In the genomic region with DNA sequence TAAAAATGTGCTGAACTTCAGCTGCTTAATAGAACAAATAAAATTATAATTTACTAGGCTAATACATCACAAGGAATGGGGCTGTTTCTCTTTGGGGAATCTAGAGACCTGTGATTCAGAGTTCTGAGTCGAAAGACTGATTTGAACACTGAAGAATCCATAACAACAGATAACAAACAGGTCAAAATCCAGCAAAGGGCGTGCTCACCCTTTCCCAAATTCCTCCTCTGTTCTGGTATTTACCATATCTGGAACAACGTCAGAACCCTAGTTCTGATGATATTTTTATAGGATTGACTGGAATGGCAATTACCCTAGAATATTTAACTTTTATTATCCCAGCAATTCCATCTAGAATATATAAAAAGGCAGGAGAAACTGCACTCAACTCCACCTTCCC, we compare ENCODE assay signal across 18 cellular contexts.
DNase-seq lines count a peak whose midpoint lies in the region; ATAC-seq and TF ChIP-seq lines count a peak whose summit lies in the region.
"Had no signal": no experiment of that assay in that cellular context is flagged by ENCODE, and none has a peak within 500 bp of the region (broad histone marks: within the 10 kb centered on the region; RNA-seq: fewer than 3 reads in every experiment).

No MANE protein-coding gene starts in this region.

- intact Hi-C loops in psoas muscle (cut with DNase I), result no loop called here

- peak; percentile 42 for DNase-seq in GM04503 (ENCODE audit: low read depth)
- DNase-seq in astrocyte of the hippocampus (ENCODE audit: low read depth, low spot score), result peak; percentile 4
- no peak for DNase-seq in ureter (ENCODE audit: low spot score)
- no peak for DNase-seq in NCI-H510A treated with DMSO at 0.1 percent for 48 hours (lab: John Stamatoyannopoulos, UW)
- no peak for DNase-seq in psoas muscle
- no peak for DNase-seq in DMS79 treated with DMSO at 0.1 percent for 48 hours (lab: John Stamatoyannopoulos, UW)
- DNase-seq: ACHN; BE2C; Calu3; CD4-positive, alpha-beta memory T cell; DMS79; KG1; NCI-H1048; NCI-H1436 treated with DMSO at 0.1 percent for 48 hours; NCI-H2227 treated with DMSO at 0.1 percent for 48 hours; NCI-H526 treated with DMSO at 0.1 percent for 48 hours; SHP77 had no signal

- H3K27me3 ChIP-seq in mucosa of rectum (ENCODE audit: control insufficient read depth in 2 of 2, insufficient read depth in 2 of 2, low read length in 2 of 2), result peaks cover 0 to 2% of the 10 kb centered on the region in 2 donors
- H3K27me3 ChIP-seq in psoas muscle (ENCODE audit: insufficient read depth in 3 of 3, low read length in 2 of 3), result no peaks in the 10 kb centered on the region
- H3K27me3 ChIP-seq: BE2C had no signal

- H3K36me3 ChIP-seq in mucosa of rectum (ENCODE audit: control insufficient read depth in 2 of 2, insufficient read depth in 2 of 2, low read length in 2 of 2), result no peaks in the 10 kb centered on the region
- H3K36me3 ChIP-seq in psoas muscle (ENCODE audit: insufficient read depth in 1 of 2, low read depth in 1 of 2), result no peaks in the 10 kb centered on the region
- H3K36me3 ChIP-seq: BE2C had no signal

- H3K4me3 ChIP-seq in mucosa of rectum (ENCODE audit: low read length in 2 of 2) (no peak overlapping the region), psoas muscle (no peak overlapping the region)

- 56 to 69% (median 56%) methylated on average over 3 of the region's 3 CpGs for WGBS in psoas muscle, 3 donors

- H3K4me1 ChIP-seq in mucosa of rectum (ENCODE audit: control insufficient read depth in 2 of 2, insufficient read depth in 2 of 2, low read length in 2 of 2), result peaks cover 4 to 6% of the 10 kb centered on the region in 2 donors
- no peaks in the 10 kb centered on the region for H3K4me1 ChIP-seq in psoas muscle

- no peak for ATAC-seq in psoas muscle

- H3K9me3 ChIP-seq in mucosa of rectum (ENCODE audit: control insufficient read depth in 2 of 2, low read length in 2 of 2), result no peaks in the 10 kb centered on the region
- no peaks in the 10 kb centered on the region for H3K9me3 ChIP-seq in psoas muscle
- H3K9me3 ChIP-seq: BE2C had no signal

- no peak for TF ChIP-seq CTCF in psoas muscle (IDR thresholded peaks at IDR 0.05)

- peak overlapping the region; percentile 39 to 58 for H3K27ac ChIP-seq in mucosa of rectum (ENCODE audit: low read depth in 2 of 2, low read length in 2 of 2)
- no peak overlapping the region for H3K27ac ChIP-seq in psoas muscle

- H3K9ac ChIP-seq in mucosa of rectum (ENCODE audit: low read depth in 1 of 2, low read length in 2 of 2), result peak overlapping the region in 1 of 2 donors; percentile 32

Comparison
In these comparisons a context has a peak if more than half of its experiments do, and no peak if none do; other contexts are left out.
1. DNase-seq: peak in GM04503 (single experiment) and astrocyte of the hippocampus (single experiment); none in ureter (single experiment), NCI-H510A treated with DMSO at 0.1 percent for 48 hours (single experiment), psoas muscle (0 of 2) and DMS79 treated with DMSO at 0.1 percent for 48 hours (single experiment).